In genomic region chr12:31482816-31483215, GRCh38 we compare ENCODE assay signal across 19 cellular contexts.
DNase-seq lines count a peak whose midpoint lies in the region; ATAC-seq, FAIRE-seq and TF ChIP-seq lines count a peak whose summit lies in the region.
"Had no signal": no experiment of that assay in that cellular context is flagged by ENCODE, and none has a peak within 500 bp of the region (broad histone marks: within the 10 kb centered on the region; RNA-seq: fewer than 3 reads in every experiment).

No MANE protein-coding gene starts in this region.

- no peak overlapping the region for H2AK5ac ChIP-seq in mesenchymal stem cell (ENCODE audit: low read length, severe bottlenecking)

- 48% methylated on average over 3 of the region's 3 CpGs for WGBS in mesenchymal stem cell

- no peak overlapping the region for H3K9ac ChIP-seq in mesenchymal stem cell (ENCODE audit: low read length)

- H3K4ac ChIP-seq in mesenchymal stem cell (ENCODE audit: low read depth in 1 of 2, low read length in 2 of 2) = no peak overlapping the region

- no peak overlapping the region for H2BK5ac ChIP-seq in mesenchymal stem cell (ENCODE audit: low read depth, low read length, poor library complexity, severe bottlenecking)

- peaks cover 3% of the 10 kb centered on the region for H3K4me1 ChIP-seq in mesenchymal stem cell (ENCODE audit: control insufficient read depth, insufficient read depth, low read depth, low read length)
- H3K4me1 ChIP-seq: esophagus squamous epithelium had no signal

- ATAC-seq in GM19452 (IDR thresholded peaks at IDR 0.05; ENCODE audit: unreplicated experiment) = no peak
- no peak for ATAC-seq in HG03432 (IDR thresholded peaks at IDR 0.05; ENCODE audit: unreplicated experiment)
- no peak for ATAC-seq in HG02571 (IDR thresholded peaks at IDR 0.05; ENCODE audit: unreplicated experiment)
- ATAC-seq in GM21526 (IDR thresholded peaks at IDR 0.05; ENCODE audit: low FRiP score, unreplicated experiment) = no peak
- ATAC-seq: Panc1 had no signal

- H3K9me3 ChIP-seq in mesenchymal stem cell (ENCODE audit: control insufficient read depth, low read length) = no peaks in the 10 kb centered on the region
- H3K9me3 ChIP-seq: esophagus squamous epithelium, ovary, thoracic aorta had no signal

- no peak overlapping the region for H3K14ac ChIP-seq in mesenchymal stem cell (ENCODE audit: low read length in 2 of 2)

- H3K27ac ChIP-seq in mesenchymal stem cell (ENCODE audit: low read length, poor library complexity, severe bottlenecking) = no peak overlapping the region
- H3K27ac ChIP-seq: esophagus squamous epithelium, ovary, thoracic aorta had no signal

- H3K4me2 ChIP-seq in mesenchymal stem cell (ENCODE audit: low read length, poor library complexity, severe bottlenecking) = no peak overlapping the region

- H3K27me3 ChIP-seq in mesenchymal stem cell (ENCODE audit: control insufficient read depth in 1 of 2, insufficient read depth in 1 of 2, low read length in 2 of 2) = no peaks in the 10 kb centered on the region
- H3K27me3 ChIP-seq: esophagus squamous epithelium, ovary had no signal

- H3K18ac ChIP-seq in mesenchymal stem cell (ENCODE audit: low read depth in 1 of 2, low read length in 2 of 2) = no peak overlapping the region

- peaks cover 26% of the 10 kb centered on the region for H3K79me1 ChIP-seq in mesenchymal stem cell (replicated peaks; ENCODE audit: low read length, poor library complexity, severe bottlenecking)

- H3K4me3 ChIP-seq in cardiac fibroblast (replicated peaks in 1 of 2; ENCODE audit: low read depth in 2 of 2, low read length in 2 of 2) = no peak overlapping the region
- H3K4me3 ChIP-seq in mesenchymal stem cell (ENCODE audit: insufficient read depth in 1 of 2, low read depth in 1 of 2, low read length in 2 of 2) = no peak overlapping the region
- H3K4me3 ChIP-seq: esophagus squamous epithelium, ovary, thoracic aorta had no signal

- H2BK120ac ChIP-seq in mesenchymal stem cell (ENCODE audit: low read depth, low read length) = no peak overlapping the region

- no peak overlapping the region for H2BK15ac ChIP-seq in mesenchymal stem cell (ENCODE audit: low read depth, poor library complexity, severe bottlenecking)

- peak overlapping the region; percentile 48 for H4K8ac ChIP-seq in mesenchymal stem cell (ENCODE audit: low read length)

- no peak overlapping the region for H2BK12ac ChIP-seq in mesenchymal stem cell (ENCODE audit: low read length in 2 of 2)

- no peak overlapping the region for H4K91ac ChIP-seq in mesenchymal stem cell (ENCODE audit: low read length)

- DNase-seq in EL (peak; percentile 84), RCC 7860 (ENCODE audit: low spot score) (peak; percentile 25), cardiac fibroblast (ENCODE audit: low read depth in 2 of 2) (peak; percentile 48 to 52), mesenchymal stem cell (peak; percentile 42)
- DNase-seq: activated gamma-delta T cell, aorta, Calu3, esophagus squamous epithelium, hippocampal formation, left cardiac atrium, NCI-H1105, NCI-H2171 treated with DMSO at 0.1 percent for 48 hours, ovary had no signal

- TF ChIP-seq CTCF in cardiac fibroblast (IDR thresholded peaks at IDR 0.05; ENCODE audit: low read depth, low read length) = no peak

- no peak overlapping the region for H2AFZ ChIP-seq in mesenchymal stem cell (ENCODE audit: low read depth, low read length)

- H3K23ac ChIP-seq in mesenchymal stem cell (ENCODE audit: low read length in 2 of 2) = no peak overlapping the region

- H3K36me3 ChIP-seq in mesenchymal stem cell (ENCODE audit: control insufficient read depth in 1 of 2, insufficient read depth in 2 of 2, low read depth in 1 of 2, low read length in 2 of 2) = peaks cover 9 to 28% of the 10 kb centered on the region in 2 experiments
- H3K36me3 ChIP-seq: esophagus squamous epithelium, ovary had no signal

- no peak for FAIRE-seq in RCC 7860 (lab: Jason Lieb, UNC)

Comparison
In these comparisons a context has a peak if more than half of its experiments do, and no peak if none do; other contexts are left out.
1. DNase-seq: peak in every context shown above with its lines; median percentile 84 in EL; 50 in cardiac fibroblast; 42 in mesenchymal stem cell; 25 in RCC 7860.